12 cellular contexts compared by ENCODE assay signal in the genomic region with DNA sequence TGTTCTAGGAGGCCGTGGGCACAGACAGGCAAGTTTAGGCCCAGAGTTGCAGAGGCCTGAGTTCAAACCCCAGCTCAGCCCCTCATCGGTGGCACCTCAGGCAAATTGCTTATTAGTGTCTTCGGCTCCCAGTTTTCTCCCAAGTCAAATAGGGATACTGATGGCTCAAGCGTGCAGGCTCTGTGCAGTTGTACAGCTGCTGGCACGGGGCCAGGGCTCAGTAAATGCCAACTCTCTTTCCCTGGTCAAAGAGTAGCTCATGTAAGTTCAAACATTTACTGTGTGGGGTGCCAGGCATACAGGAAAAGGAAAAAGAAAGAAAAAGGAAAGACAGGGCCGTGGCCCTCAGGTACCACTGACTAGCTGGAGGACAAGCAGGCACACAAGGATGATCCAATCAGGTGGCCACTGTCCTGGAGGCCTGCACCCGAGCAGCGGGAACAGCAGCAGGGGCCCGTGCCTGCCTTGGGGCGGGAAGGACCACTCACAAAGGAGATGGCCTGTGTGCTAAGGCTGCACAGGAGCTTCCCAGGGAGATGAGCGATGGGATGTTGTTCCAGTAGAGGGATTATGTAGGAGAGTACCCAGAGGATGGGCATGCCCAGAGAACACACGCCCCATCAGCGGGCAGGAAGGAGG.
A peak's percentile ranks its signal among the peaks of the same experiment; 100 is the strongest.
DNase-seq lines count a peak whose midpoint lies in the region; ATAC-seq and TF ChIP-seq lines count a peak whose summit lies in the region.
"Had no signal": no experiment of that assay in that cellular context is flagged by ENCODE, and none has a peak within 500 bp of the region (broad histone marks: within the 10 kb centered on the region; RNA-seq: fewer than 3 reads in every experiment).

No MANE protein-coding gene starts in this region.

- TF ChIP-seq POLR2A in gastrocnemius medialis (IDR thresholded peaks at IDR 0.05) = no peak

- ATAC-seq in gastrocnemius medialis = no peak
- ATAC-seq: stimulated activated memory B cell treated with anti-CD40 and anti-IgM and Interleukin-4, amounts not matched to agents 10 μg/mL and 1 μg/mL and 100 μg/mL, for 72 hours had no signal

- H3K9ac ChIP-seq in SK-N-SH = no peak overlapping the region
- H3K9ac ChIP-seq: parathyroid adenoma had no signal

- WGBS in SK-N-SH (ENCODE audit: low lambda C conversion rate) = 88% methylated on average over 10 of the region's 13 CpGs

- H3K27me3 ChIP-seq in gastrocnemius medialis = no peaks in the 10 kb centered on the region
- no peaks in the 10 kb centered on the region for H3K27me3 ChIP-seq in SK-N-SH (ENCODE audit: insufficient read depth)

- peaks cover 12% of the 10 kb centered on the region for H3F3A ChIP-seq in SK-N-SH (replicated peaks; ENCODE audit: insufficient read depth)

- H3K36me3 ChIP-seq in gastrocnemius medialis (peaks cover 0 to 3% of the 10 kb centered on the region in 2 donors), SK-N-SH (replicated peaks in 1 of 2; ENCODE audit: control insufficient read depth in 1 of 2, insufficient read depth in 2 of 2, low read length in 1 of 2) (peaks cover 16 to 37% of the 10 kb centered on the region in 2 experiments)

- TF ChIP-seq CTCF in VCaP (conservative IDR thresholded peaks at IDR 0.05) = no peak
- no peak for TF ChIP-seq CTCF in gastrocnemius medialis (IDR thresholded peaks at IDR 0.05 in 4 of 5, conservative IDR thresholded peaks at IDR 0.05 in 1 of 5)
- no peak for TF ChIP-seq CTCF in SK-N-SH (IDR thresholded peaks at IDR 0.05)
- no peak for TF ChIP-seq CTCF in GM20000 (IDR thresholded peaks at IDR 0.05; ENCODE audit: extremely low read depth, missing control alignments)

- POLR2A ChIA-PET in SK-N-SH (lab: Yijun Ruan, JAX) = no interaction called here

- TF ChIP-seq EP300 in Ishikawa (IDR thresholded peaks at IDR 0.05; ENCODE audit: borderline replicate concordance) = no peak
- no peak for TF ChIP-seq EP300 in SK-N-SH (IDR thresholded peaks at IDR 0.05; ENCODE audit: borderline replicate concordance in 1 of 2, low read depth in 1 of 2, low read length in 1 of 2)

- H3K4me1 ChIP-seq in gastrocnemius medialis (peaks cover 59 to 60% of the 10 kb centered on the region in 2 donors), SK-N-SH (ENCODE audit: control insufficient read depth in 1 of 2, insufficient read depth in 2 of 2, low read depth in 1 of 2, low read length in 1 of 2) (peaks cover 18 to 53% of the 10 kb centered on the region in 2 experiments; a peak in 3 of 4 replicates)
- H3K4me1 ChIP-seq: parathyroid adenoma had no signal

- no peaks in the 10 kb centered on the region for H3K9me2 ChIP-seq in SK-N-SH

- H3K27ac ChIP-seq in VCaP (peak overlapping the region; percentile 99), gastrocnemius medialis (peak overlapping the region; percentile 81 to 93 (median 90)), SK-N-SH (ENCODE audit: low read depth in 2 of 2, low read length in 1 of 2) (no peak overlapping the region; a peak in 1 of 4 replicates)
- H3K27ac ChIP-seq: parathyroid adenoma had no signal

- intact Hi-C loops in gastrocnemius medialis (cut with DNase I; ENCODE audit: low total_unique reads) = loop anchor here (2.0 to 5.0 kb wide), 3 partner anchors 14 to 86 kb away; a partner anchor contains a TSS

- no peaks in the 10 kb centered on the region for H3K9me3 ChIP-seq in gastrocnemius medialis
- no peaks in the 10 kb centered on the region for H3K9me3 ChIP-seq in SK-N-SH

- peaks cover 46% of the 10 kb centered on the region for H4K20me1 ChIP-seq in SK-N-SH (ENCODE audit: insufficient read depth)

- H3K79me2 ChIP-seq in SK-N-SH (ENCODE audit: insufficient read depth) = peaks cover 9% of the 10 kb centered on the region; the same call in 1 of the 2 replicates
- H3K79me2 ChIP-seq: parathyroid adenoma had no signal

- DNase-seq in kidney tubule cell (ENCODE audit: low spot score) (peak; percentile 14), gastrocnemius medialis (no peak), SK-N-SH (no peak), GM20000 (ENCODE audit: low spot score) (no peak)
- DNase-seq in activated CD4-positive, CD25-positive, alpha-beta regulatory T cell treated with anti-CD3 and anti-CD28 coated beads, Interleukin-2, amount 50 U/mL, for 72 hours = no peak
- DNase-seq: NCI-H1092 treated with DMSO at 0.1 percent for 48 hours; RPMI8226; stimulated activated CD4-positive, alpha-beta T cell treated with anti-CD3 and anti-CD28 coated beads, Interleukin-2, amount 100 ng/mL, for 48 hours had no signal

- in situ Hi-C loops in gastrocnemius medialis (cut with MboI; ENCODE audit: low sequenced_read_pairs in 4 of 4) = loop anchor here in 1 of 4 donors (10.0 kb wide), 1 partner anchor 78 kb away; no protein-coding TSS in a partner anchor

- H3K4me2 ChIP-seq in SK-N-SH = no peak overlapping the region

- TF ChIP-seq RAD21 in Ishikawa (IDR thresholded peaks at IDR 0.05; ENCODE audit: low read depth) (no peak), SK-N-SH (IDR thresholded peaks at IDR 0.05; ENCODE audit: low read length) (no peak)

- H3K4me3 ChIP-seq in gastrocnemius medialis (no peak overlapping the region), SK-N-SH (ENCODE audit: low read depth in 2 of 2, low read length in 1 of 2) (no peak overlapping the region)

- H2AFZ ChIP-seq in SK-N-SH (ENCODE audit: low read depth) = no peak overlapping the region
- H2AFZ ChIP-seq: parathyroid adenoma had no signal

- CTCF ChIA-PET in SK-N-SH (lab: Yijun Ruan, JAX) = interaction anchor here (0.6 to 5.3 kb wide), 5 partner anchors 8 to 106 kb away, joined by 3 to 46 read pairs (median 4); no protein-coding TSS in a partner anchor

TF ChIP-seq in Ishikawa, 13 proteins besides CTCF, POLR2A, EP300 and RAD21:
- peak; percentile 48 for TF ChIP-seq NFIC (IDR thresholded peaks at IDR 0.05)
- no peak for TF ChIP-seq ZBTB7A (IDR thresholded peaks at IDR 0.05; ENCODE audit: low read depth)

TF ChIP-seq in SK-N-SH, 30 proteins besides CTCF, POLR2A, EP300 and RAD21 (continues in another document):
- TF ChIP-seq, protein P1, sequence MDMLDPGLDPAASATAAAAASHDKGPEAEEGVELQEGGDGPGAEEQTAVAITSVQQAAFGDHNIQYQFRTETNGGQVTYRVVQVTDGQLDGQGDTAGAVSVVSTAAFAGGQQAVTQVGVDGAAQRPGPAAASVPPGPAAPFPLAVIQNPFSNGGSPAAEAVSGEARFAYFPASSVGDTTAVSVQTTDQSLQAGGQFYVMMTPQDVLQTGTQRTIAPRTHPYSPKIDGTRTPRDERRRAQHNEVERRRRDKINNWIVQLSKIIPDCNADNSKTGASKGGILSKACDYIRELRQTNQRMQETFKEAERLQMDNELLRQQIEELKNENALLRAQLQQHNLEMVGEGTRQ (IDR thresholded peaks at IDR 0.05; ENCODE audit: borderline replicate concordance, low read depth, low read length) = no peak
- TF ChIP-seq GABPA (IDR thresholded peaks at IDR 0.05; ENCODE audit: low read depth) (no peak), GATA2 (CRISPR knock-in tag; IDR thresholded peaks at IDR 0.05) (no peak), SIN3A (IDR thresholded peaks at IDR 0.05; ENCODE audit: borderline replicate concordance, low read depth, low read length) (no peak), MEF2A (IDR thresholded peaks at IDR 0.05; ENCODE audit: borderline replicate concordance, low read depth) (no peak), TAF1 (IDR thresholded peaks at IDR 0.05; ENCODE audit: borderline replicate concordance, low read depth, low read length) (no peak), FOXM1 (IDR thresholded peaks at IDR 0.05; ENCODE audit: low read depth) (no peak), CHD2 (IDR thresholded peaks at IDR 0.05; ENCODE audit: low read length, partially characterized antibody) (no peak), FOXJ3 (CRISPR knock-in tag; IDR thresholded peaks at IDR 0.05) (no peak), RFX5 (IDR thresholded peaks at IDR 0.05; ENCODE audit: low read length) (no peak), YY1 (IDR thresholded peaks at IDR 0.05; ENCODE audit: low read depth) (no peak), JUND (IDR thresholded peaks at IDR 0.05) (no peak), RCOR1 (IDR thresholded peaks at IDR 0.05; ENCODE audit: low read length) (no peak), ELF1 (IDR thresholded peaks at IDR 0.05) (no peak), EZH2phosphoT487 (IDR thresholded peaks at IDR 0.05; ENCODE audit: borderline replicate concordance, low read depth) (no peak), MXI1 (IDR thresholded peaks at IDR 0.05; ENCODE audit: low read depth, low read length) (no peak), TEAD4 (IDR thresholded peaks at IDR 0.05; ENCODE audit: borderline replicate concordance, insufficient read depth) (no peak)
- TF ChIP-seq, protein P2, sequence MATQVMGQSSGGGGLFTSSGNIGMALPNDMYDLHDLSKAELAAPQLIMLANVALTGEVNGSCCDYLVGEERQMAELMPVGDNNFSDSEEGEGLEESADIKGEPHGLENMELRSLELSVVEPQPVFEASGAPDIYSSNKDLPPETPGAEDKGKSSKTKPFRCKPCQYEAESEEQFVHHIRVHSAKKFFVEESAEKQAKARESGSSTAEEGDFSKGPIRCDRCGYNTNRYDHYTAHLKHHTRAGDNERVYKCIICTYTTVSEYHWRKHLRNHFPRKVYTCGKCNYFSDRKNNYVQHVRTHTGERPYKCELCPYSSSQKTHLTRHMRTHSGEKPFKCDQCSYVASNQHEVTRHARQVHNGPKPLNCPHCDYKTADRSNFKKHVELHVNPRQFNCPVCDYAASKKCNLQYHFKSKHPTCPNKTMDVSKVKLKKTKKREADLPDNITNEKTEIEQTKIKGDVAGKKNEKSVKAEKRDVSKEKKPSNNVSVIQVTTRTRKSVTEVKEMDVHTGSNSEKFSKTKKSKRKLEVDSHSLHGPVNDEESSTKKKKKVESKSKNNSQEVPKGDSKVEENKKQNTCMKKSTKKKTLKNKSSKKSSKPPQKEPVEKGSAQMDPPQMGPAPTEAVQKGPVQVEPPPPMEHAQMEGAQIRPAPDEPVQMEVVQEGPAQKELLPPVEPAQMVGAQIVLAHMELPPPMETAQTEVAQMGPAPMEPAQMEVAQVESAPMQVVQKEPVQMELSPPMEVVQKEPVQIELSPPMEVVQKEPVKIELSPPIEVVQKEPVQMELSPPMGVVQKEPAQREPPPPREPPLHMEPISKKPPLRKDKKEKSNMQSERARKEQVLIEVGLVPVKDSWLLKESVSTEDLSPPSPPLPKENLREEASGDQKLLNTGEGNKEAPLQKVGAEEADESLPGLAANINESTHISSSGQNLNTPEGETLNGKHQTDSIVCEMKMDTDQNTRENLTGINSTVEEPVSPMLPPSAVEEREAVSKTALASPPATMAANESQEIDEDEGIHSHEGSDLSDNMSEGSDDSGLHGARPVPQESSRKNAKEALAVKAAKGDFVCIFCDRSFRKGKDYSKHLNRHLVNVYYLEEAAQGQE (IDR thresholded peaks at IDR 0.05; ENCODE audit: low read depth, low read length) = no peak
- TF ChIP-seq, protein P3, sequence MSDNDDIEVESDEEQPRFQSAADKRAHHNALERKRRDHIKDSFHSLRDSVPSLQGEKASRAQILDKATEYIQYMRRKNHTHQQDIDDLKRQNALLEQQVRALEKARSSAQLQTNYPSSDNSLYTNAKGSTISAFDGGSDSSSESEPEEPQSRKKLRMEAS (IDR thresholded peaks at IDR 0.05; ENCODE audit: low read depth) = no peak

Comparison
In these comparisons a context has a peak if more than half of its experiments do, and no peak if none do; other contexts are left out.
1. H3K27ac ChIP-seq: peak in VCaP (single experiment) and gastrocnemius medialis (4 of 4); none in SK-N-SH (0 of 2).